In the genomic region with DNA sequence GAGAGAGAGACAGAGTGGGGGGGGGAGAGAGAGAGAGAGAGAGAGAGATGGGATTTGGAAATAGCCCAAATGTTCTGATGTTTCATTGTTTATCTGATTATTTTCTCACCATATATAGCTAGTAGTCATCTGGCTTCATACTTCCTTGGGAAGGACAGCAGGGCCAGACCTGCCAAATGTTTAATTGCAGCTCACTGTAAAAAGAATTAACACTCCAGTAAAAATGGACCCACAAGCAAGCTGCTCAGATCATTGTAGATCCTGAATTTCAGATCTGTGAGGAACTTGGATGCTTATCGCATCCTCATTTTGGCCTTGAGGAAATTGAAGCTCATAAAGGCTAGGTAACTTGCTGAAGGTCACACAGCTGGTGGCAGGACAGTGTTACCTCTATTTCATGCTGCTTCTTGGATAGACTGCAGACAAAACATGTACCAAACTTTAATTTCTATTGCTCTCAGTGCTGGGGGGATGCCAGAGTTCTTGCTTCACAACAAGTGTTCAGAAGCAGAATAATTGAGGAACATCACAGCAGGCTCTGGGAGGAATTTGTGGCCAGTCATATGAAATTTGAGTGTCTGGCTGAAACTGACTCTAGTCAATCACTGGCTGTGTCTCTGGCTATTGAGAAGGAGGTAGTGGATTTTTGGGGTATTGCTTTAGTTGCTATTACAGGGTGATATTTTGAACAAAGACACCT, we compare ENCODE assay signal across 35 cellular contexts.
"Had no signal": no experiment of that assay in that cellular context is flagged by ENCODE, and none has a peak within 500 bp of the region (broad histone marks: within the 10 kb centered on the region; RNA-seq: fewer than 3 reads in every experiment).

No MANE protein-coding gene starts in this region.

- H3K27ac ChIP-seq: body of pancreas, cardiac muscle cell, foreskin keratinocyte, heart left ventricle, neutrophil, prostate gland, stomach, thyroid gland, upper lobe of left lung had no signal

- H3K9me3 ChIP-seq: body of pancreas, heart left ventricle, neutrophil, prostate gland, stomach, thyroid gland, upper lobe of left lung had no signal

- H3K27me3 ChIP-seq: body of pancreas, cardiac muscle cell, foreskin keratinocyte, heart left ventricle, neutrophil, stomach, thyroid gland, upper lobe of left lung had no signal

- DNase-seq: activated CD4-positive, alpha-beta T cell treated with anti-CD3 and anti-CD28 coated beads for 48 hours; activated CD4-positive, alpha-beta T cell treated with anti-CD3 and anti-CD28 coated beads, Interleukin-2, amount 50 U/mL, for 48 hours; activated CD8-positive, alpha-beta memory T cell treated with anti-CD3 and anti-CD28 coated beads, Interleukin-2, amount 50 U/mL, for 48 hours; activated gamma-delta T cell treated with Interleukin-2 at 50 U/mL for 16 hours; activated T-cell treated with anti-CD3 and anti-CD28 coated beads, Interleukin-2, amount 50 U/mL, for 24 hours; body of pancreas; cortex of kidney; effector memory CD8-positive, alpha-beta T cell; foreskin keratinocyte; heart left ventricle; hypothalamus; immature natural killer cell; kidney; left colon; mammary epithelial cell; naive B cell; nephron progenitor cell; retina; small intestine; stimulated activated CD4-positive, alpha-beta T cell treated with anti-CD3 and anti-CD28 coated beads, Interleukin-4, amount 100 ng/mL, for 4 hours; stimulated activated CD8-positive, alpha-beta memory T cell treated with anti-CD3 and anti-CD28 coated beads, Interleukin-4, amount 100 ng/mL, for 48 hours; stimulated activated naive B cell treated with anti-CD40 and anti-IgM and Interleukin-4, amounts not matched to agents 10 μg/mL and 1 μg/mL and 100 μg/mL, for 72 hours; stomach; T-helper 17 cell; T1000; upper lobe of left lung; WERI-Rb-1 had no signal

- H3K4me1 Mint-ChIP-seq: immature natural killer cell; naive B cell; nephron progenitor cell; stimulated activated naive B cell treated with anti-CD40 and anti-IgM and Interleukin-4, amounts not matched to agents 10 μg/mL and 1 μg/mL and 100 μg/mL, for 72 hours; T-helper 17 cell had no signal

- H3K4me3 Mint-ChIP-seq: activated T-cell treated with anti-CD3 and anti-CD28 coated beads, Interleukin-2, amount 50 U/mL, for 24 hours; effector memory CD8-positive, alpha-beta T cell; immature natural killer cell; mesothelial cell of epicardium; naive B cell; nephron progenitor cell; stimulated activated naive B cell treated with anti-CD40 and anti-IgM and Interleukin-4, amounts not matched to agents 10 μg/mL and 1 μg/mL and 100 μg/mL, for 72 hours; T-helper 17 cell had no signal

- H3K36me3 ChIP-seq: cardiac muscle cell, heart left ventricle, neutrophil, prostate gland, stomach, thyroid gland, upper lobe of left lung had no signal

- H3K36me3 Mint-ChIP-seq: activated naive CD4-positive, alpha-beta T cell treated with anti-CD3 and anti-CD28 coated beads, Interleukin-2, amount 50 U/mL, for 72 hours; mesothelial cell of epicardium; naive B cell; stimulated activated naive B cell treated with anti-CD40 and anti-IgM and Interleukin-4, amounts not matched to agents 10 μg/mL and 1 μg/mL and 100 μg/mL, for 72 hours had no signal

- H3K4me1 ChIP-seq: body of pancreas, prostate gland, stomach, thyroid gland, upper lobe of left lung had no signal

- H3K27ac Mint-ChIP-seq: activated naive CD4-positive, alpha-beta T cell treated with anti-CD3 and anti-CD28 coated beads, Interleukin-2, amount 50 U/mL, for 72 hours; activated T-cell treated with anti-CD3 and anti-CD28 coated beads, Interleukin-2, amount 50 U/mL, for 24 hours; effector memory CD8-positive, alpha-beta T cell; immature natural killer cell; mesothelial cell of epicardium; naive B cell; nephron progenitor cell; stimulated activated naive B cell treated with anti-CD40 and anti-IgM and Interleukin-4, amounts not matched to agents 10 μg/mL and 1 μg/mL and 100 μg/mL, for 72 hours; T-helper 17 cell had no signal

- ATAC-seq: activated CD4-positive, CD25-positive, alpha-beta regulatory T cell treated with anti-CD3 and anti-CD28 coated beads, Interleukin-2, amount 50 U/mL, for 24 hours; activated naive CD4-positive, alpha-beta T cell treated with anti-CD3 and anti-CD28 coated beads, Interleukin-2, amount 50 U/mL, for 72 hours; body of pancreas; effector memory CD8-positive, alpha-beta T cell; foreskin keratinocyte; heart left ventricle; left colon; sciatic nerve; stimulated activated naive B cell treated with anti-CD40 and anti-IgM and Interleukin-4, amounts not matched to agents 10 μg/mL and 1 μg/mL and 100 μg/mL, for 72 hours; T-helper 17 cell had no signal

- H3K9me3 Mint-ChIP-seq: activated naive CD4-positive, alpha-beta T cell treated with anti-CD3 and anti-CD28 coated beads, Interleukin-2, amount 50 U/mL, for 72 hours; activated T-cell treated with anti-CD3 and anti-CD28 coated beads, Interleukin-2, amount 50 U/mL, for 24 hours; effector memory CD8-positive, alpha-beta T cell; mesothelial cell of epicardium; naive B cell; nephron progenitor cell; stimulated activated naive B cell treated with anti-CD40 and anti-IgM and Interleukin-4, amounts not matched to agents 10 μg/mL and 1 μg/mL and 100 μg/mL, for 72 hours had no signal

- H3K27me3 Mint-ChIP-seq: activated T-cell treated with anti-CD3 and anti-CD28 coated beads, Interleukin-2, amount 50 U/mL, for 24 hours; effector memory CD8-positive, alpha-beta T cell; naive B cell; stimulated activated naive B cell treated with anti-CD40 and anti-IgM and Interleukin-4, amounts not matched to agents 10 μg/mL and 1 μg/mL and 100 μg/mL, for 72 hours; T-helper 17 cell had no signal

- H3K4me3 ChIP-seq: body of pancreas, cardiac muscle cell, heart left ventricle, prostate gland, stomach, thyroid gland, upper lobe of left lung had no signal
